ENCODE assay signal across 1 cellular context in the genomic region with DNA sequence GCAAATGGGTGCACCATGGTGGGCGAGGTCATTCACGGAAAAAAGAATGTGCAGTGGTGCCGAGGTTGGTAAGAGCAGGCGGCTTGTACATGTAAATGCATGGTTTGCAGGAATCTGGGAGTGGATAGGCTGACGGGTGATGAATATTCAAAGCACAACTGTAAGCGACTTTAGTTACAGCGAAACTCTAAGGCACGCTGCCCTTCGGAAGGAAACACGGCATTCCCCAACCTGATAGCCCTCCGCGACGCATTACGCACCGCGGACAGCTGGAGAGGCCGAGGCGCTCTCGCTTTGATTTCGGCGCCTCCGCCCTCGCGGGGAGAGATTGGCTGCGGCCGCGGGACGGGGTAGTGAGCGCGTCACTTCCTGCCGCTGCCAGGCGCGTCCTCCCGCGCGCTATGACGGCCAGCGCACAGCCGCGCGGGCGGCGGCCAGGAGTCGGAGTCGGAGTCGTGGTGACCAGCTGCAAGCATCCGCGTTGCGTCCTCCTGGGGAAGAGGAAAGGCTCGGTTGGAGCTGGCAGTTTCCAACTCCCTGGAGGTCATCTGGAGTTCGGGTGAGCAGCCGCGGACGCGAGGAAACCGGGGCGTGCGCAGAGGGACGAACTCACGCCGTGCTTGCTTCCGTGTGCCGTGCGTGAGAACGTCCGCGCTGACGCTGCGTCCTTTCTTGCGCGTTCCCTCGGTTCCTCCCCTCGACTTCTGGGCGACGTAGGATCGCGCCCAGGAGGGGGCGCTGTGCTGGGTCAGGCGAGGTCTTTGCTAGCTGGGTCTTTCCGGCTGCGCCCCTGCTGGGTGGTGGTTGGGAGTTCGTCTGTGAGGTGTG.
TF ChIP-seq lines count a peak whose summit lies in the region.

A gene (plus strand): TSS at position 381 of the 828 bp plus-strand sequence. CDS start 21 bp downstream, at position 402.

TF ChIP-seq in GM12878, 131 proteins besides CTCF, POLR2A, EP300 and RAD21 (continued from another document and continues in another):
- TF ChIP-seq, protein P1, sequence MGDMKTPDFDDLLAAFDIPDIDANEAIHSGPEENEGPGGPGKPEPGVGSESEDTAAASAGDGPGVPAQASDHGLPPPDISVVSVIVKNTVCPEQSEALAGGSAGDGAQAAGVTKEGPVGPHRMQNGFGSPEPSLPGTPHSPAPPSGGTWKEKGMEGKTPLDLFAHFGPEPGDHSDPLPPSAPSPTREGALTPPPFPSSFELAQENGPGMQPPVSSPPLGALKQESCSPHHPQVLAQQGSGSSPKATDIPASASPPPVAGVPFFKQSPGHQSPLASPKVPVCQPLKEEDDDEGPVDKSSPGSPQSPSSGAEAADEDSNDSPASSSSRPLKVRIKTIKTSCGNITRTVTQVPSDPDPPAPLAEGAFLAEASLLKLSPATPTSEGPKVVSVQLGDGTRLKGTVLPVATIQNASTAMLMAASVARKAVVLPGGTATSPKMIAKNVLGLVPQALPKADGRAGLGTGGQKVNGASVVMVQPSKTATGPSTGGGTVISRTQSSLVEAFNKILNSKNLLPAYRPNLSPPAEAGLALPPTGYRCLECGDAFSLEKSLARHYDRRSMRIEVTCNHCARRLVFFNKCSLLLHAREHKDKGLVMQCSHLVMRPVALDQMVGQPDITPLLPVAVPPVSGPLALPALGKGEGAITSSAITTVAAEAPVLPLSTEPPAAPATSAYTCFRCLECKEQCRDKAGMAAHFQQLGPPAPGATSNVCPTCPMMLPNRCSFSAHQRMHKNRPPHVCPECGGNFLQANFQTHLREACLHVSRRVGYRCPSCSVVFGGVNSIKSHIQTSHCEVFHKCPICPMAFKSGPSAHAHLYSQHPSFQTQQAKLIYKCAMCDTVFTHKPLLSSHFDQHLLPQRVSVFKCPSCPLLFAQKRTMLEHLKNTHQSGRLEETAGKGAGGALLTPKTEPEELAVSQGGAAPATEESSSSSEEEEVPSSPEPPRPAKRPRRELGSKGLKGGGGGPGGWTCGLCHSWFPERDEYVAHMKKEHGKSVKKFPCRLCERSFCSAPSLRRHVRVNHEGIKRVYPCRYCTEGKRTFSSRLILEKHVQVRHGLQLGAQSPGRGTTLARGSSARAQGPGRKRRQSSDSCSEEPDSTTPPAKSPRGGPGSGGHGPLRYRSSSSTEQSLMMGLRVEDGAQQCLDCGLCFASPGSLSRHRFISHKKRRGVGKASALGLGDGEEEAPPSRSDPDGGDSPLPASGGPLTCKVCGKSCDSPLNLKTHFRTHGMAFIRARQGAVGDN (IDR thresholded peaks at IDR 0.05) = peak; percentile 94
- TF ChIP-seq ATF7 (IDR thresholded peaks at IDR 0.05; ENCODE audit: low read depth) = no peak; the same call in 1 of the 2 replicates
- TF ChIP-seq ZNF24 (IDR thresholded peaks at IDR 0.05) = 0 out of 2 replicates have a peak, but pooled peaks have one; percentile 14
- TF ChIP-seq SRF (IDR thresholded peaks at IDR 0.05; ENCODE audit: low read depth in 2 of 2, low read length in 2 of 2) = 0 out of 4 replicates have a peak, but pooled peaks of 1 of the 2 experiments have one; percentile 37
- TF ChIP-seq, protein P2, sequence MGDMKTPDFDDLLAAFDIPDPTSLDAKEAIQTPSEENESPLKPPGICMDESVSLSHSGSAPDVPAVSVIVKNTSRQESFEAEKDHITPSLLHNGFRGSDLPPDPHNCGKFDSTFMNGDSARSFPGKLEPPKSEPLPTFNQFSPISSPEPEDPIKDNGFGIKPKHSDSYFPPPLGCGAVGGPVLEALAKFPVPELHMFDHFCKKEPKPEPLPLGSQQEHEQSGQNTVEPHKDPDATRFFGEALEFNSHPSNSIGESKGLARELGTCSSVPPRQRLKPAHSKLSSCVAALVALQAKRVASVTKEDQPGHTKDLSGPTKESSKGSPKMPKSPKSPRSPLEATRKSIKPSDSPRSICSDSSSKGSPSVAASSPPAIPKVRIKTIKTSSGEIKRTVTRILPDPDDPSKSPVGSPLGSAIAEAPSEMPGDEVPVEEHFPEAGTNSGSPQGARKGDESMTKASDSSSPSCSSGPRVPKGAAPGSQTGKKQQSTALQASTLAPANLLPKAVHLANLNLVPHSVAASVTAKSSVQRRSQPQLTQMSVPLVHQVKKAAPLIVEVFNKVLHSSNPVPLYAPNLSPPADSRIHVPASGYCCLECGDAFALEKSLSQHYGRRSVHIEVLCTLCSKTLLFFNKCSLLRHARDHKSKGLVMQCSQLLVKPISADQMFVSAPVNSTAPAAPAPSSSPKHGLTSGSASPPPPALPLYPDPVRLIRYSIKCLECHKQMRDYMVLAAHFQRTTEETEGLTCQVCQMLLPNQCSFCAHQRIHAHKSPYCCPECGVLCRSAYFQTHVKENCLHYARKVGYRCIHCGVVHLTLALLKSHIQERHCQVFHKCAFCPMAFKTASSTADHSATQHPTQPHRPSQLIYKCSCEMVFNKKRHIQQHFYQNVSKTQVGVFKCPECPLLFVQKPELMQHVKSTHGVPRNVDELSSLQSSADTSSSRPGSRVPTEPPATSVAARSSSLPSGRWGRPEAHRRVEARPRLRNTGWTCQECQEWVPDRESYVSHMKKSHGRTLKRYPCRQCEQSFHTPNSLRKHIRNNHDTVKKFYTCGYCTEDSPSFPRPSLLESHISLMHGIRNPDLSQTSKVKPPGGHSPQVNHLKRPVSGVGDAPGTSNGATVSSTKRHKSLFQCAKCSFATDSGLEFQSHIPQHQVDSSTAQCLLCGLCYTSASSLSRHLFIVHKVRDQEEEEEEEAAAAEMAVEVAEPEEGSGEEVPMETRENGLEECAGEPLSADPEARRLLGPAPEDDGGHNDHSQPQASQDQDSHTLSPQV (IDR thresholded peaks at IDR 0.05) = 0 out of 2 replicates have a peak, but pooled peaks have one; percentile 33
- no peak for TF ChIP-seq KAT2A (conservative IDR thresholded peaks at IDR 0.05; ENCODE audit: control insufficient read depth, low read depth, low read length)
- TF ChIP-seq IRF4 (IDR thresholded peaks at IDR 0.05; ENCODE audit: low read depth, low read length) = 0 out of 2 replicates have a peak, but pooled peaks have one; percentile 57
- 0 out of 2 replicates have a peak, but pooled peaks have one; percentile 58 for TF ChIP-seq RBBP5 (conservative IDR thresholded peaks at IDR 0.05)
- peak; percentile 68; the same call in 1 of the 2 replicates for TF ChIP-seq WRNIP1 (IDR thresholded peaks at IDR 0.05; ENCODE audit: borderline replicate concordance, low read depth, low read length)
- TF ChIP-seq SIN3A (IDR thresholded peaks at IDR 0.05; ENCODE audit: low read depth, low read length) = peak; percentile 100
- peak; percentile 95 for TF ChIP-seq POLR2AphosphoS2 (IDR thresholded peaks at IDR 0.05; ENCODE audit: low read depth, low read length)
- TF ChIP-seq, protein P3, sequence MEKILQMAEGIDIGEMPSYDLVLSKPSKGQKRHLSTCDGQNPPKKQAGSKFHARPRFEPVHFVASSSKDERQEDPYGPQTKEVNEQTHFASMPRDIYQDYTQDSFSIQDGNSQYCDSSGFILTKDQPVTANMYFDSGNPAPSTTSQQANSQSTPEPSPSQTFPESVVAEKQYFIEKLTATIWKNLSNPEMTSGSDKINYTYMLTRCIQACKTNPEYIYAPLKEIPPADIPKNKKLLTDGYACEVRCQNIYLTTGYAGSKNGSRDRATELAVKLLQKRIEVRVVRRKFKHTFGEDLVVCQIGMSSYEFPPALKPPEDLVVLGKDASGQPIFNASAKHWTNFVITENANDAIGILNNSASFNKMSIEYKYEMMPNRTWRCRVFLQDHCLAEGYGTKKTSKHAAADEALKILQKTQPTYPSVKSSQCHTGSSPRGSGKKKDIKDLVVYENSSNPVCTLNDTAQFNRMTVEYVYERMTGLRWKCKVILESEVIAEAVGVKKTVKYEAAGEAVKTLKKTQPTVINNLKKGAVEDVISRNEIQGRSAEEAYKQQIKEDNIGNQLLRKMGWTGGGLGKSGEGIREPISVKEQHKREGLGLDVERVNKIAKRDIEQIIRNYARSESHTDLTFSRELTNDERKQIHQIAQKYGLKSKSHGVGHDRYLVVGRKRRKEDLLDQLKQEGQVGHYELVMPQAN (conservative IDR thresholded peaks at IDR 0.05) = peak; percentile 100
- TF ChIP-seq SMC3 (IDR thresholded peaks at IDR 0.05; ENCODE audit: borderline replicate concordance, low read length) = peak; percentile 59; the same call in 1 of the 2 replicates
- TF ChIP-seq RELA (IDR thresholded peaks at IDR 0.05; ENCODE audit: borderline replicate concordance, partially characterized antibody) = peak; percentile 41
- TF ChIP-seq, protein P4, sequence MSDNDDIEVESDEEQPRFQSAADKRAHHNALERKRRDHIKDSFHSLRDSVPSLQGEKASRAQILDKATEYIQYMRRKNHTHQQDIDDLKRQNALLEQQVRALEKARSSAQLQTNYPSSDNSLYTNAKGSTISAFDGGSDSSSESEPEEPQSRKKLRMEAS (IDR thresholded peaks at IDR 0.05; ENCODE audit: low read depth, low read length) = peak; percentile 90
- TF ChIP-seq, protein P5, sequence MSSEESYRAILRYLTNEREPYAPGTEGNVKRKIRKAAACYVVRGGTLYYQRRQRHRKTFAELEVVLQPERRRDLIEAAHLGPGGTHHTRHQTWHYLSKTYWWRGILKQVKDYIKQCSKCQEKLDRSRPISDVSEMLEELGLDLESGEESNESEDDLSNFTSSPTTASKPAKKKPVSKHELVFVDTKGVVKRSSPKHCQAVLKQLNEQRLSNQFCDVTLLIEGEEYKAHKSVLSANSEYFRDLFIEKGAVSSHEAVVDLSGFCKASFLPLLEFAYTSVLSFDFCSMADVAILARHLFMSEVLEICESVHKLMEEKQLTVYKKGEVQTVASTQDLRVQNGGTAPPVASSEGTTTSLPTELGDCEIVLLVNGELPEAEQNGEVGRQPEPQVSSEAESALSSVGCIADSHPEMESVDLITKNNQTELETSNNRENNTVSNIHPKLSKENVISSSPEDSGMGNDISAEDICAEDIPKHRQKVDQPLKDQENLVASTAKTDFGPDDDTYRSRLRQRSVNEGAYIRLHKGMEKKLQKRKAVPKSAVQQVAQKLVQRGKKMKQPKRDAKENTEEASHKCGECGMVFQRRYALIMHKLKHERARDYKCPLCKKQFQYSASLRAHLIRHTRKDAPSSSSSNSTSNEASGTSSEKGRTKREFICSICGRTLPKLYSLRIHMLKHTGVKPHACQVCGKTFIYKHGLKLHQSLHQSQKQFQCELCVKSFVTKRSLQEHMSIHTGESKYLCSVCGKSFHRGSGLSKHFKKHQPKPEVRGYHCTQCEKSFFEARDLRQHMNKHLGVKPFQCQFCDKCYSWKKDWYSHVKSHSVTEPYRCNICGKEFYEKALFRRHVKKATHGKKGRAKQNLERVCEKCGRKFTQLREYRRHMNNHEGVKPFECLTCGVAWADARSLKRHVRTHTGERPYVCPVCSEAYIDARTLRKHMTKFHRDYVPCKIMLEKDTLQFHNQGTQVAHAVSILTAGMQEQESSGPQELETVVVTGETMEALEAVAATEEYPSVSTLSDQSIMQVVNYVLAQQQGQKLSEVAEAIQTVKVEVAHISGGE (CRISPR knock-in tag; IDR thresholded peaks at IDR 0.05) = no peak
- TF ChIP-seq, protein P6, sequence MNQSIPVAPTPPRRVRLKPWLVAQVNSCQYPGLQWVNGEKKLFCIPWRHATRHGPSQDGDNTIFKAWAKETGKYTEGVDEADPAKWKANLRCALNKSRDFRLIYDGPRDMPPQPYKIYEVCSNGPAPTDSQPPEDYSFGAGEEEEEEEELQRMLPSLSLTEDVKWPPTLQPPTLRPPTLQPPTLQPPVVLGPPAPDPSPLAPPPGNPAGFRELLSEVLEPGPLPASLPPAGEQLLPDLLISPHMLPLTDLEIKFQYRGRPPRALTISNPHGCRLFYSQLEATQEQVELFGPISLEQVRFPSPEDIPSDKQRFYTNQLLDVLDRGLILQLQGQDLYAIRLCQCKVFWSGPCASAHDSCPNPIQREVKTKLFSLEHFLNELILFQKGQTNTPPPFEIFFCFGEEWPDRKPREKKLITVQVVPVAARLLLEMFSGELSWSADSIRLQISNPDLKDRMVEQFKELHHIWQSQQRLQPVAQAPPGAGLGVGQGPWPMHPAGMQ (IDR thresholded peaks at IDR 0.05; ENCODE audit: borderline replicate concordance) = no peak
- TF ChIP-seq, protein P7, sequence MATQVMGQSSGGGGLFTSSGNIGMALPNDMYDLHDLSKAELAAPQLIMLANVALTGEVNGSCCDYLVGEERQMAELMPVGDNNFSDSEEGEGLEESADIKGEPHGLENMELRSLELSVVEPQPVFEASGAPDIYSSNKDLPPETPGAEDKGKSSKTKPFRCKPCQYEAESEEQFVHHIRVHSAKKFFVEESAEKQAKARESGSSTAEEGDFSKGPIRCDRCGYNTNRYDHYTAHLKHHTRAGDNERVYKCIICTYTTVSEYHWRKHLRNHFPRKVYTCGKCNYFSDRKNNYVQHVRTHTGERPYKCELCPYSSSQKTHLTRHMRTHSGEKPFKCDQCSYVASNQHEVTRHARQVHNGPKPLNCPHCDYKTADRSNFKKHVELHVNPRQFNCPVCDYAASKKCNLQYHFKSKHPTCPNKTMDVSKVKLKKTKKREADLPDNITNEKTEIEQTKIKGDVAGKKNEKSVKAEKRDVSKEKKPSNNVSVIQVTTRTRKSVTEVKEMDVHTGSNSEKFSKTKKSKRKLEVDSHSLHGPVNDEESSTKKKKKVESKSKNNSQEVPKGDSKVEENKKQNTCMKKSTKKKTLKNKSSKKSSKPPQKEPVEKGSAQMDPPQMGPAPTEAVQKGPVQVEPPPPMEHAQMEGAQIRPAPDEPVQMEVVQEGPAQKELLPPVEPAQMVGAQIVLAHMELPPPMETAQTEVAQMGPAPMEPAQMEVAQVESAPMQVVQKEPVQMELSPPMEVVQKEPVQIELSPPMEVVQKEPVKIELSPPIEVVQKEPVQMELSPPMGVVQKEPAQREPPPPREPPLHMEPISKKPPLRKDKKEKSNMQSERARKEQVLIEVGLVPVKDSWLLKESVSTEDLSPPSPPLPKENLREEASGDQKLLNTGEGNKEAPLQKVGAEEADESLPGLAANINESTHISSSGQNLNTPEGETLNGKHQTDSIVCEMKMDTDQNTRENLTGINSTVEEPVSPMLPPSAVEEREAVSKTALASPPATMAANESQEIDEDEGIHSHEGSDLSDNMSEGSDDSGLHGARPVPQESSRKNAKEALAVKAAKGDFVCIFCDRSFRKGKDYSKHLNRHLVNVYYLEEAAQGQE (IDR thresholded peaks at IDR 0.05; ENCODE audit: low read depth, low read length) = 0 out of 2 replicates have a peak, but pooled peaks have one; percentile 4
- TF ChIP-seq, protein P8, sequence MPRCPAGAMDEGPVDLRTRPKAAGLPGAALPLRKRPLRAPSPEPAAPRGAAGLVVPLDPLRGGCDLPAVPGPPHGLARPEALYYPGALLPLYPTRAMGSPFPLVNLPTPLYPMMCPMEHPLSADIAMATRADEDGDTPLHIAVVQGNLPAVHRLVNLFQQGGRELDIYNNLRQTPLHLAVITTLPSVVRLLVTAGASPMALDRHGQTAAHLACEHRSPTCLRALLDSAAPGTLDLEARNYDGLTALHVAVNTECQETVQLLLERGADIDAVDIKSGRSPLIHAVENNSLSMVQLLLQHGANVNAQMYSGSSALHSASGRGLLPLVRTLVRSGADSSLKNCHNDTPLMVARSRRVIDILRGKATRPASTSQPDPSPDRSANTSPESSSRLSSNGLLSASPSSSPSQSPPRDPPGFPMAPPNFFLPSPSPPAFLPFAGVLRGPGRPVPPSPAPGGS (IDR thresholded peaks at IDR 0.05; ENCODE audit: borderline replicate concordance, insufficient read depth, low read depth, low read length, poor library complexity, severe bottlenecking) = no peak
